In the genomic region with DNA sequence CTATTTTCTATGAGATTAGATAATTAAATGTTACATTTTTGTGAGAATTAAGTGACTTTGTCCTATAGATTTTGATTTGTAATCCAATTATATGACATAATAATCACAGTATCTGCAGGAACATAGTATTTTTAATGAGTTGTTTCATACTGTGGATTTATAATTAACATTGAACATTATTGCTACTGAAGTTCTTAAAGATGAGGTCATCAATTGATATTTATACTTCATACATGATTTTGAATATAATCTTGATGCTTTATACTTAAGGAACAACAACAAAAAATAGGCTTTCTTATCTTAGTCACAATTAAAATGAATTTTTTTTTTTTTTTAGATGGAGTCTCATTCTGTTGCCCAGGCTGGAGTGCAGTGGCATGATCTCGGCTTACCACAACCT, we compare ENCODE assay signal across 33 cellular contexts.
"Had no signal": no experiment of that assay in that cellular context is flagged by ENCODE, and none has a peak within 500 bp of the region (broad histone marks: within the 10 kb centered on the region; RNA-seq: fewer than 3 reads in every experiment).

No MANE protein-coding gene starts in this region.

- H3K27ac ChIP-seq: adrenal gland, ascending aorta, body of pancreas, brain microvascular endothelial cell, breast epithelium, cardiac muscle cell had no signal

- DNase-seq: activated effector memory CD4-positive, alpha-beta T cell treated with anti-CD3 and anti-CD28 coated beads, Interleukin-2, amount 50 U/mL, for 16 hours; activated effector memory CD4-positive, alpha-beta T cell treated with Interleukin-2 at 50 U/mL for 16 hours; activated gamma-delta T cell; activated gamma-delta T cell treated with Interleukin-2 at 50 U/mL for 16 hours; activated naive CD4-positive, alpha-beta T cell; activated naive CD4-positive, alpha-beta T cell treated with anti-CD3 and anti-CD28 coated beads for 36 hours; activated naive CD4-positive, alpha-beta T cell treated with anti-CD3 and anti-CD28 coated beads, Interleukin-2, amount 10 ng/mL, durations not matched to agents 7 days and 5 days; activated naive CD4-positive, alpha-beta T cell treated with anti-CD3 and anti-CD28 coated beads, Interleukin-2, amount 50 U/mL, for 16 hours; activated naive CD4-positive, alpha-beta T cell treated with Interleukin-2 at 50 U/mL for 16 hours; activated naive CD8-positive, alpha-beta T cell treated with anti-CD3 and anti-CD28 coated beads for 36 hours; activated naive CD8-positive, alpha-beta T cell treated with anti-CD3 and anti-CD28 coated beads, Interleukin-2, amount 10 ng/mL, durations not matched to agents 7 days and 5 days; activated naive CD8-positive, alpha-beta T cell treated with anti-CD3 and anti-CD28 coated beads, Interleukin-2, amount 50 U/mL, for 24 hours; activated T-cell treated with anti-CD3 and anti-CD28 coated beads, Interleukin-2, amount 50 U/mL, for 24 hours; activated T-cell treated with anti-CD3 and anti-CD28 coated beads, Interleukin-2, amount 50 U/mL, for 4 hours; activated T-cell treated with anti-CD3 and anti-CD28 coated beads, Interleukin-2, amount 50 U/mL, for 48 hours; activated T-cell treated with anti-CD3 and anti-CD28 coated beads, Interleukin-2, amount 50 U/mL, for 72 hours; adrenal gland; amniotic stem cell; amygdala; anterior cingulate cortex; aorta; body of pancreas; brain microvascular endothelial cell; caudate nucleus; central memory CD4-positive, alpha-beta T cell; cerebellar nuclear complex had no signal

- H3K27me3 ChIP-seq: adrenal gland, ascending aorta, body of pancreas, brain microvascular endothelial cell, breast epithelium, cardiac muscle cell had no signal

- ATAC-seq: activated naive CD4-positive, alpha-beta T cell treated with anti-CD3 and anti-CD28 coated beads, Interleukin-2, amount 50 U/mL, for 72 hours; activated naive CD8-positive, alpha-beta T cell treated with anti-CD3 and anti-CD28 coated beads, Interleukin-2, amount 50 U/mL, for 24 hours; activated T-cell treated with anti-CD3 and anti-CD28 coated beads, Interleukin-2, amount 50 U/mL, for 4 hours; activated T-cell treated with anti-CD3 and anti-CD28 coated beads, Interleukin-2, amount 50 U/mL, for 72 hours; activated T-helper 17 cell treated with anti-CD3 and anti-CD28 coated beads, Interleukin-2, amount 50 U/mL, for 72 hours; body of pancreas had no signal

- H3K4me3 ChIP-seq: adrenal gland, ascending aorta, body of pancreas, breast epithelium, cardiac muscle cell had no signal

- FAIRE-seq: astrocyte, bronchial epithelial cell had no signal

- H3K9me3 ChIP-seq: adrenal gland, ascending aorta, body of pancreas, breast epithelium had no signal

- H3K36me3 ChIP-seq: adrenal gland, ascending aorta, brain microvascular endothelial cell, breast epithelium, cardiac muscle cell had no signal

- H3K4me1 ChIP-seq: adrenal gland, ascending aorta, body of pancreas, breast epithelium had no signal
